In genomic region chr15:29151111-29151857, GRCh38 we compare ENCODE assay signal across 25 cellular contexts.
"Had no signal": no experiment of that assay in that cellular context is flagged by ENCODE, and none has a peak within 500 bp of the region (broad histone marks: within the 10 kb centered on the region; RNA-seq: fewer than 3 reads in every experiment).

No MANE protein-coding gene starts in this region.

- H2AFZ ChIP-seq: hepatocyte had no signal

- ATAC-seq: gastrocnemius medialis; left cardiac atrium; left lung; naive thymus-derived CD4-positive, alpha-beta T cell; psoas muscle; right cardiac atrium; stimulated activated memory B cell treated with anti-CD40 and anti-IgM and Interleukin-4, amounts not matched to agents 10 μg/mL and 1 μg/mL and 100 μg/mL, for 72 hours; stimulated activated naive CD8-positive, alpha-beta T cell treated with anti-CD3 and anti-CD28 coated beads, Interleukin-15, Interleukin-2, amounts not matched to agents 100 U/mL and 50 U/mL, for 24 hours had no signal

- H3K4me3 Mint-ChIP-seq: naive thymus-derived CD4-positive, alpha-beta T cell; nephron; stimulated activated memory B cell treated with anti-CD40 and anti-IgM and Interleukin-4, amounts not matched to agents 10 μg/mL and 1 μg/mL and 100 μg/mL, for 72 hours had no signal

- H3K4me1 ChIP-seq: gastrocnemius medialis, left lung, psoas muscle, spleen, tibial nerve, upper lobe of left lung, uterus had no signal

- H3K36me3 ChIP-seq: gastrocnemius medialis, left lung, ovary, spleen, thoracic aorta, tibial nerve, upper lobe of left lung, uterus had no signal

- H3K79me2 ChIP-seq: hepatocyte had no signal

- H3K27ac ChIP-seq: dorsolateral prefrontal cortex, gastrocnemius medialis, hepatocyte, left lung, ovary, psoas muscle, skin epidermis, spleen, thoracic aorta, tibial nerve, upper lobe of left lung, uterus had no signal

- DNase-seq: dorsolateral prefrontal cortex; effector CD4-positive, alpha-beta T cell; foreskin fibroblast; gastrocnemius medialis; left cardiac atrium; left lung; mammary epithelial cell; mesendoderm; midbrain; naive thymus-derived CD4-positive, alpha-beta T cell; occipital lobe; ovary; psoas muscle; spleen; stimulated activated CD4-positive, alpha-beta T cell treated with anti-CD3 and anti-CD28 coated beads, Interleukin-4, amount 100 ng/mL, for 4 hours; stimulated activated naive CD8-positive, alpha-beta T cell treated with anti-CD3 and anti-CD28 coated beads, Interleukin-15, Interleukin-2, amounts not matched to agents 100 U/mL and 50 U/mL, for 24 hours; upper lobe of left lung; uterus had no signal

- H3K9me3 ChIP-seq: gastrocnemius medialis, ovary, thoracic aorta, upper lobe of left lung, uterus had no signal

- H3K4me1 Mint-ChIP-seq: naive thymus-derived CD4-positive, alpha-beta T cell; nephron; stimulated activated memory B cell treated with anti-CD40 and anti-IgM and Interleukin-4, amounts not matched to agents 10 μg/mL and 1 μg/mL and 100 μg/mL, for 72 hours had no signal

- H3K27ac Mint-ChIP-seq: naive thymus-derived CD4-positive, alpha-beta T cell; nephron; stimulated activated memory B cell treated with anti-CD40 and anti-IgM and Interleukin-4, amounts not matched to agents 10 μg/mL and 1 μg/mL and 100 μg/mL, for 72 hours had no signal

- H3K27me3 ChIP-seq: dorsolateral prefrontal cortex, gastrocnemius medialis, hepatocyte, left lung, ovary, tibial nerve, upper lobe of left lung, uterus had no signal

- H3K36me3 Mint-ChIP-seq: naive thymus-derived CD4-positive, alpha-beta T cell; stimulated activated memory B cell treated with anti-CD40 and anti-IgM and Interleukin-4, amounts not matched to agents 10 μg/mL and 1 μg/mL and 100 μg/mL, for 72 hours had no signal

- H3K4me2 ChIP-seq: hepatocyte had no signal

- H3K4me3 ChIP-seq: dorsolateral prefrontal cortex, gastrocnemius medialis, hepatocyte, left lung, ovary, psoas muscle, skin epidermis, spleen, thoracic aorta, tibial nerve, upper lobe of left lung, uterus had no signal
